In genomic region chr10:59432207-59432900, GRCh38 we compare ENCODE assay signal across 23 cellular contexts.
DNase-seq lines count a peak whose midpoint lies in the region; TF ChIP-seq lines count a peak whose summit lies in the region.
"Had no signal": no experiment of that assay in that cellular context is flagged by ENCODE, and none has a peak within 500 bp of the region (broad histone marks: within the 10 kb centered on the region; RNA-seq: fewer than 3 reads in every experiment).

No MANE protein-coding gene starts in this region.

- H3K36me3 ChIP-seq in brain microvascular endothelial cell (replicated peaks) (no peaks in the 10 kb centered on the region), testis (ENCODE audit: low read depth, missing control alignments) (no peaks in the 10 kb centered on the region)
- H3K36me3 ChIP-seq: BLaER1 treated with 17β-estradiol and CSF1 and Interleukin-3, amounts not matched to agents 10 nM and 100 nM; neutrophil had no signal

- H3K4me3 ChIP-seq in LNCaP clone FGC (ENCODE audit: low read depth, low read length) (no peak overlapping the region), brain microvascular endothelial cell (ENCODE audit: low read depth, low read length) (no peak overlapping the region), testis (no peak overlapping the region)
- H3K4me3 ChIP-seq: BLaER1 treated with 17β-estradiol and CSF1 and Interleukin-3, amounts not matched to agents 10 nM and 100 nM had no signal

- no peak for TF ChIP-seq POLR2A in testis (IDR thresholded peaks at IDR 0.05)

- no peaks in the 10 kb centered on the region for H3K9me3 ChIP-seq in testis
- H3K9me3 ChIP-seq: BLaER1 treated with 17β-estradiol and CSF1 and Interleukin-3, amounts not matched to agents 10 nM and 100 nM; neutrophil had no signal

- DNase-seq in COR-L47 (lab: John Stamatoyannopoulos, UW) (peak; percentile 1), LNCaP clone FGC (ENCODE audit: low read depth) (peak; percentile 23), brain microvascular endothelial cell (peak; percentile 21), kidney tubule cell (ENCODE audit: low spot score) (peak; percentile 35), testis (no peak), SKM-1 treated with dmso at 0.1 percent for 144 hours (lab: John Stamatoyannopoulos, UW; ENCODE audit: unreplicated experiment) (no peak)
- no peak for DNase-seq in effector CD4-positive, alpha-beta T cell
- DNase-seq in activated effector memory CD4-positive, alpha-beta T cell treated with Interleukin-2 at 50 U/mL for 16 hours, result no peak
- DNase-seq: activated CD4-positive, alpha-beta T cell treated with anti-CD3 and anti-CD28 coated beads for 48 hours; activated naive CD8-positive, alpha-beta T cell treated with anti-CD3 and anti-CD28 coated beads, Interleukin-2, amount 10 ng/mL, durations not matched to agents 7 days and 5 days; activated T-cell treated with anti-CD3 and anti-CD28 coated beads, Interleukin-2, amount 50 U/mL, for 1 hour; cerebellar nuclear complex; DND-41; H7; islet precursor cell; midbrain; NCI-H1436; NCI-H526; RPMI8226; stimulated activated CD4-positive, alpha-beta T cell treated with anti-CD3 and anti-CD28 coated beads, Interleukin-4, amount 100 ng/mL, for 4 hours; trophoblast cell had no signal

- no peak for TF ChIP-seq CTCF in LNCaP clone FGC (IDR thresholded peaks at IDR 0.05; ENCODE audit: control insufficient read depth, extremely low read depth, insufficient read depth)
- TF ChIP-seq CTCF in brain microvascular endothelial cell (IDR thresholded peaks at IDR 0.05; ENCODE audit: low read depth, low read length, missing control alignments), result no peak
- no peak for TF ChIP-seq CTCF in testis (IDR thresholded peaks at IDR 0.05)

- 84% methylated on average over 3 of the region's 3 CpGs for WGBS in testis, 2 donors

- in situ Hi-C loops in brain microvascular endothelial cell (cut with HindIII; ENCODE audit: low pct_ligation_motif_present, low sequenced_read_pairs), result no loop called here

- peaks cover 5% of the 10 kb centered on the region for H3K4me1 ChIP-seq in testis

- H3K27me3 ChIP-seq in brain microvascular endothelial cell (replicated peaks), result no peaks in the 10 kb centered on the region
- no peaks in the 10 kb centered on the region for H3K27me3 ChIP-seq in testis
- H3K27me3 ChIP-seq: BLaER1 treated with 17β-estradiol and CSF1 and Interleukin-3, amounts not matched to agents 10 nM and 100 nM; neutrophil had no signal

- H3K27ac ChIP-seq in brain microvascular endothelial cell (no peak overlapping the region), testis (no peak overlapping the region)
- H3K27ac ChIP-seq: BLaER1 treated with 17β-estradiol and CSF1 and Interleukin-3, amounts not matched to agents 10 nM and 100 nM; neutrophil had no signal

- intact Hi-C loops in testis (cut with DNase I; ENCODE audit: low total_unique reads), result no loop called here

Comparison
In these comparisons a context has a peak if more than half of its experiments do, and no peak if none do; other contexts are left out.
1. DNase-seq: peak in COR-L47 (single experiment), LNCaP clone FGC (single experiment), brain microvascular endothelial cell (single experiment) and kidney tubule cell (single experiment); none in testis (single experiment), SKM-1 treated with dmso at 0.1 percent for 144 hours (single experiment), effector CD4-positive, alpha-beta T cell (single experiment) and activated effector memory CD4-positive, alpha-beta T cell treated with Interleukin-2 at 50 U/mL for 16 hours (single experiment).